31 cellular contexts compared by ENCODE assay signal in genomic region chr2:68605939-68606338, GRCh38. TPM values are rescaled to one million over a fixed set of nuclear protein-coding genes. Genes with fewer than 3 reads are reported as not detected.
"Had no signal": no experiment of that assay in that cellular context is flagged by ENCODE, and none has a peak within 500 bp of the region (broad histone marks: within the 10 kb centered on the region; RNA-seq: fewer than 3 reads in every experiment).

No MANE protein-coding gene starts in this region.

- H3K27me3 Mint-ChIP-seq: activated naive CD4-positive, alpha-beta T cell treated with anti-CD3 and anti-CD28 coated beads, Interleukin-2, amount 50 U/mL, for 24 hours had no signal

- FAIRE-seq: astrocyte had no signal

- H3K36me3 ChIP-seq: breast epithelium had no signal

- H3K4me3 Mint-ChIP-seq: activated CD8-positive, alpha-beta T cell treated with anti-CD3 and anti-CD28 coated beads for 36 hours; activated naive CD4-positive, alpha-beta T cell treated with anti-CD3 and anti-CD28 coated beads, Interleukin-2, amount 50 U/mL, for 24 hours; activated naive CD8-positive, alpha-beta T cell treated with anti-CD3 and anti-CD28 coated beads, Interleukin-2, amount 10 ng/mL, durations not matched to agents 7 days and 5 days; activated T-cell treated with anti-CD3 and anti-CD28 coated beads, Interleukin-2, amount 50 U/mL, for 72 hours; T-helper 1 cell treated with Interleukin-12 subunit alpha and Interleukin-12 subunit beta and Interleukin-4 antibody, amounts not matched to agents 30 μg/mL and 1 μg/mL, for 36 hours; T-helper 2 cell treated with Interferon-gamma antibody and Interleukin-4, amounts not matched to agents 5 μg/mL and 100 μg/mL, for 36 hours had no signal

- H3K4me1 ChIP-seq: body of pancreas, breast epithelium had no signal

- ATAC-seq: activated CD8-positive, alpha-beta T cell treated with anti-CD3 and anti-CD28 coated beads for 36 hours; activated T-cell treated with anti-CD3 and anti-CD28 coated beads, Interleukin-2, amount 50 U/mL, for 72 hours; body of pancreas had no signal

- H3K27me3 ChIP-seq: body of pancreas, breast epithelium had no signal

- H3K27ac ChIP-seq: body of pancreas, breast epithelium, VCaP had no signal

- H3K4me3 ChIP-seq: body of pancreas, breast epithelium had no signal

- H3K27ac Mint-ChIP-seq: activated CD8-positive, alpha-beta T cell treated with anti-CD3 and anti-CD28 coated beads for 36 hours; activated naive CD4-positive, alpha-beta T cell treated with anti-CD3 and anti-CD28 coated beads, Interleukin-2, amount 50 U/mL, for 24 hours; activated naive CD8-positive, alpha-beta T cell treated with anti-CD3 and anti-CD28 coated beads, Interleukin-2, amount 10 ng/mL, durations not matched to agents 7 days and 5 days; activated T-cell treated with anti-CD3 and anti-CD28 coated beads, Interleukin-2, amount 50 U/mL, for 72 hours; activated T-helper 2 cell treated with anti-CD3 and anti-CD28 coated beads, Interferon-gamma antibody, Interleukin-2, Interleukin-4, amounts not matched to agents 10 μg/mL and 5 μg/mL and 100 μg/mL, durations not matched to agents 14 hours and 24 hours and 36 hours; T-helper 1 cell treated with Interleukin-12 subunit alpha and Interleukin-12 subunit beta and Interleukin-4 antibody, amounts not matched to agents 30 μg/mL and 1 μg/mL, for 36 hours; T-helper 2 cell treated with Interferon-gamma antibody and Interleukin-4, amounts not matched to agents 5 μg/mL and 100 μg/mL, for 36 hours had no signal

- DNase-seq: activated CD4-positive, alpha-beta T cell treated with anti-CD3 and anti-CD28 coated beads for 1 hour; activated CD4-positive, alpha-beta T cell treated with anti-CD3 and anti-CD28 coated beads for 48 hours; activated CD4-positive, CD25-positive, alpha-beta regulatory T cell; activated CD8-positive, alpha-beta T cell treated with anti-CD3 and anti-CD28 coated beads for 36 hours; activated gamma-delta T cell; activated naive CD4-positive, alpha-beta T cell treated with Interleukin-2 at 50 U/mL for 16 hours; activated naive CD8-positive, alpha-beta T cell treated with anti-CD3 and anti-CD28 coated beads, Interleukin-2, amount 10 ng/mL, durations not matched to agents 7 days and 5 days; activated T-cell treated with anti-CD3 and anti-CD28 coated beads, Interleukin-2, amount 50 U/mL, for 1 hour; activated T-cell treated with anti-CD3 and anti-CD28 coated beads, Interleukin-2, amount 50 U/mL, for 72 hours; body of pancreas; cerebellar nuclear complex; Karpas-422; NCI-H1048; NCI-H1105 treated with DMSO at 0.1 percent for 48 hours; NCI-H146; NCI-H187; NCI-H2029 treated with DMSO at 0.1 percent for 48 hours; NCI-H2107; NCI-H2171; NCI-H510A; NCI-H526; NCI-H748 treated with DMSO at 0.1 percent for 48 hours; Right ventricle myocardium superior had no signal

RNA-seq across cellular contexts. Expression of gene PROKR1, which starts 37.4 kb away (rescaled TPM):
- total RNA-seq: activated CD8-positive, alpha-beta T cell treated with anti-CD3 and anti-CD28 coated beads for 36 hours; activated naive CD8-positive, alpha-beta T cell treated with anti-CD3 and anti-CD28 coated beads, Interleukin-2, amount 10 ng/mL, durations not matched to agents 7 days and 5 days; activated T-cell treated with anti-CD3 and anti-CD28 coated beads, Interleukin-2, amount 50 U/mL, for 72 hours; activated T-helper 2 cell treated with anti-CD3 and anti-CD28 coated beads, Interferon-gamma antibody, Interleukin-2, Interleukin-4, amounts not matched to agents 10 μg/mL and 5 μg/mL and 100 μg/mL, durations not matched to agents 14 hours and 24 hours and 36 hours; body of pancreas; MCF 10A; Right ventricle myocardium superior had no signal
